In genomic region chr2:235500110-235500760, GRCh38 we compare ENCODE assay signal across 13 cellular contexts.
"Had no signal": no experiment of that assay in that cellular context is flagged by ENCODE, and none has a peak within 500 bp of the region (broad histone marks: within the 10 kb centered on the region; RNA-seq: fewer than 3 reads in every experiment).

No MANE protein-coding gene starts in this region.

- H3K9me3 ChIP-seq: esophagus squamous epithelium, pancreas, stomach, thoracic aorta had no signal

- H3K27ac Mint-ChIP-seq: activated CD4-positive, alpha-beta memory T cell treated with anti-CD3 and anti-CD28 coated beads for 36 hours; activated naive CD8-positive, alpha-beta T cell treated with anti-CD3 and anti-CD28 coated beads for 36 hours; nephron had no signal

- H3K9me3 Mint-ChIP-seq: activated CD4-positive, alpha-beta memory T cell treated with anti-CD3 and anti-CD28 coated beads for 36 hours; activated naive CD8-positive, alpha-beta T cell treated with anti-CD3 and anti-CD28 coated beads for 36 hours; activated T-cell treated with anti-CD3 and anti-CD28 coated beads, Interleukin-2, amount 50 U/mL, for 4 hours; nephron had no signal

- H3K4me3 ChIP-seq: esophagus squamous epithelium, pancreas, stomach, thoracic aorta had no signal

- FAIRE-seq: pancreas, urothelium cell line had no signal

- ATAC-seq: activated T-cell treated with anti-CD3 and anti-CD28 coated beads, Interleukin-2, amount 50 U/mL, for 4 hours; pancreas had no signal

- H3K27ac ChIP-seq: esophagus squamous epithelium, pancreas, stomach, thoracic aorta had no signal

- H3K4me3 Mint-ChIP-seq: activated CD4-positive, alpha-beta memory T cell treated with anti-CD3 and anti-CD28 coated beads for 36 hours; activated naive CD8-positive, alpha-beta T cell treated with anti-CD3 and anti-CD28 coated beads for 36 hours; activated T-cell treated with anti-CD3 and anti-CD28 coated beads, Interleukin-2, amount 50 U/mL, for 4 hours had no signal

- DNase-seq: activated CD4-positive, alpha-beta memory T cell treated with anti-CD3 and anti-CD28 coated beads for 36 hours; activated CD4-positive, alpha-beta T cell treated with anti-CD3 and anti-CD28 coated beads for 1 hour; activated effector memory CD4-positive, alpha-beta T cell treated with anti-CD3 and anti-CD28 coated beads, Interleukin-2, amount 50 U/mL, for 16 hours; activated naive CD8-positive, alpha-beta T cell treated with anti-CD3 and anti-CD28 coated beads for 36 hours; activated T-cell treated with anti-CD3 and anti-CD28 coated beads, Interleukin-2, amount 50 U/mL, for 4 hours; esophagus squamous epithelium; foreskin fibroblast; head of caudate nucleus; pancreas; stomach had no signal

- H3K36me3 Mint-ChIP-seq: activated CD4-positive, alpha-beta memory T cell treated with anti-CD3 and anti-CD28 coated beads for 36 hours; activated naive CD8-positive, alpha-beta T cell treated with anti-CD3 and anti-CD28 coated beads for 36 hours had no signal

- H3K36me3 ChIP-seq: esophagus squamous epithelium, pancreas, stomach, thoracic aorta had no signal

- H3K27me3 ChIP-seq: esophagus squamous epithelium, pancreas had no signal
